8 cellular contexts compared by ENCODE assay signal in genomic region chr12:107317751-107318553, GRCh38.
DNase-seq lines count a peak whose midpoint lies in the region; ATAC-seq and TF ChIP-seq lines count a peak whose summit lies in the region.

No MANE protein-coding gene starts in this region.

- H2BK12ac ChIP-seq in trophoblast cell (ENCODE audit: low read length) = no peak overlapping the region

- H4K91ac ChIP-seq in trophoblast cell (ENCODE audit: low read depth, low read length) = no peak overlapping the region

- intact Hi-C loops in Right ventricle myocardium superior (cut with DNase I) = no loop called here
- intact Hi-C loops in thyroid gland (cut with DNase I) = loop anchor here (10.0 kb wide), 1 partner anchor 183 kb away; no protein-coding TSS in a partner anchor

- H2AFZ ChIP-seq in trophoblast cell (ENCODE audit: insufficient read depth, low read length, poor library complexity) = peak overlapping the region; percentile 86

- no peak overlapping the region for H2BK5ac ChIP-seq in trophoblast cell (ENCODE audit: low read depth, low read length, poor library complexity)

- H3K14ac ChIP-seq in trophoblast cell (ENCODE audit: low read length) = no peak overlapping the region

- no peak overlapping the region for H3K27ac Mint-ChIP-seq in activated naive CD8-positive, alpha-beta T cell
- H3K27ac Mint-ChIP-seq in HFFc6 = no peak overlapping the region

- no peak overlapping the region for H4K8ac ChIP-seq in trophoblast cell (ENCODE audit: low read depth, low read length)

- ATAC-seq in Right ventricle myocardium superior (ENCODE audit: poor library complexity) = peak; percentile 96

- H3K27ac ChIP-seq in trophoblast cell (ENCODE audit: low read depth, low read length) (no peak overlapping the region), thyroid gland (peak overlapping the region; percentile 53 to 75 (median 66))

- H3K36me3 Mint-ChIP-seq in activated naive CD8-positive, alpha-beta T cell = no peaks in the 10 kb centered on the region
- no peaks in the 10 kb centered on the region for H3K36me3 Mint-ChIP-seq in HFFc6 (ENCODE audit: low read depth)

- H3K4me3 Mint-ChIP-seq in activated naive CD8-positive, alpha-beta T cell = peak overlapping the region; percentile 86
- H3K4me3 Mint-ChIP-seq in HFFc6 = no peak overlapping the region

- peak overlapping the region; percentile 98 for H3K4me2 ChIP-seq in trophoblast cell (ENCODE audit: low read length)

- TF ChIP-seq CTCF in thyroid gland (IDR thresholded peaks at IDR 0.05) (peak in 4 of 6 experiments; percentile 34 to 52 (median 38)), HFFc6 (IDR thresholded peaks at IDR 0.05) (no peak)

- H3K27me3 ChIP-seq in trophoblast cell (ENCODE audit: insufficient read depth, low read length) (peaks cover 33% of the 10 kb centered on the region), thyroid gland (no peaks in the 10 kb centered on the region)

- H3K4me3 ChIP-seq in trophoblast cell (ENCODE audit: low read depth, low read length) = peak overlapping the region; percentile 72
- peak overlapping the region; percentile 51 to 76 (median 74) for H3K4me3 ChIP-seq in thyroid gland (replicated peaks in 1 of 3)

- no CpG with 5 or more reads among the region's 58 CpGs for WGBS in trophoblast cell (ENCODE audit: extremely low coverage, insufficient coverage, insufficient read length)
- 2 to 5% methylated on average over 29 to 58 of the region's 58 CpGs for WGBS in thyroid gland, 2 donors

- no peak overlapping the region for H3K9ac ChIP-seq in trophoblast cell (ENCODE audit: low read length)

- no peaks in the 10 kb centered on the region for H3K9me3 Mint-ChIP-seq in activated naive CD8-positive, alpha-beta T cell (ENCODE audit: low read depth)
- H3K9me3 Mint-ChIP-seq in HFFc6 = no peaks in the 10 kb centered on the region; the same call in 1 of the 2 replicates

- DNase-seq in DMS53 treated with DMSO at 0.1 percent for 48 hours (lab: John Stamatoyannopoulos, UW; ENCODE audit: unreplicated experiment) (peak; percentile 76), LoVo (ENCODE audit: low spot score) (peak; percentile 75), SW 1271 (lab: John Stamatoyannopoulos, UW) (peak; percentile 40 to 82), Right ventricle myocardium superior (peak; percentile 90), trophoblast cell (peak; percentile 55 to 70), thyroid gland (peak; percentile 97 to 98), HFFc6 (no peak)

- H3K4ac ChIP-seq in trophoblast cell (ENCODE audit: low read depth, low read length) = no peak overlapping the region

- H3K4me1 ChIP-seq in trophoblast cell (ENCODE audit: control insufficient read depth in 1 of 2, insufficient read depth in 2 of 2, low read length in 2 of 2) (peaks cover 21 to 32% of the 10 kb centered on the region in 2 experiments), thyroid gland (peaks cover 8 to 11% of the 10 kb centered on the region in 2 donors)

- no peak overlapping the region for H2AK5ac ChIP-seq in trophoblast cell (ENCODE audit: low read length)

- H3K9me3 ChIP-seq in trophoblast cell (ENCODE audit: insufficient read depth, low read depth, low read length) = peaks cover 6% of the 10 kb centered on the region
- no peaks in the 10 kb centered on the region for H3K9me3 ChIP-seq in thyroid gland

- H3K27me3 Mint-ChIP-seq in activated naive CD8-positive, alpha-beta T cell = no peaks in the 10 kb centered on the region
- H3K27me3 Mint-ChIP-seq in HFFc6 (ENCODE audit: insufficient read depth) = peaks cover 19% of the 10 kb centered on the region

- H3K4me1 Mint-ChIP-seq in activated naive CD8-positive, alpha-beta T cell (ENCODE audit: low read depth) = peaks cover 26% of the 10 kb centered on the region
- H3K4me1 Mint-ChIP-seq in HFFc6 (ENCODE audit: low read depth) = no peaks in the 10 kb centered on the region

- H3K79me2 ChIP-seq in trophoblast cell (ENCODE audit: control insufficient read depth, insufficient read depth, low read length, poor library complexity) = no peaks in the 10 kb centered on the region

- TF ChIP-seq POLR2A in thyroid gland (IDR thresholded peaks at IDR 0.05) = peak; percentile 49 to 98

- H3K79me1 ChIP-seq in trophoblast cell (ENCODE audit: low read length) = no peaks in the 10 kb centered on the region

- H3K23ac ChIP-seq in trophoblast cell (ENCODE audit: low read length) = no peak overlapping the region

- no peak overlapping the region for H3K18ac ChIP-seq in trophoblast cell (ENCODE audit: low read length)

- H3K36me3 ChIP-seq in trophoblast cell (ENCODE audit: control insufficient read depth in 1 of 2, insufficient read depth in 2 of 2, low read length in 2 of 2) = no peaks in the 10 kb centered on the region
- H3K36me3 ChIP-seq in thyroid gland = no peaks in the 10 kb centered on the region

- no peak overlapping the region for H4K12ac ChIP-seq in trophoblast cell (ENCODE audit: low read depth, low read length)

- H2BK120ac ChIP-seq in trophoblast cell (ENCODE audit: insufficient read depth, low read length, poor library complexity) = no peak overlapping the region
